Comparison of ENCODE assay signal across 1 cellular context in genomic region chr1:19067187-19067911, GRCh38.
TF ChIP-seq lines count a peak whose summit lies in the region.

No MANE protein-coding gene starts in this region.

TF ChIP-seq in H1, 55 proteins besides CTCF, POLR2A, EP300 and RAD21 (continued from another document):
- TF ChIP-seq ATF3 (IDR thresholded peaks at IDR 0.05; ENCODE audit: insufficient read depth, low read depth, low read length) (no peak), PHF8 (conservative IDR thresholded peaks at IDR 0.05; ENCODE audit: low read depth, low read length) (no peak), SIX5 (IDR thresholded peaks at IDR 0.05; ENCODE audit: low read depth, low read length) (no peak), TAF7 (optimal IDR thresholded peaks at IDR 0.05; ENCODE audit: borderline replicate concordance, low read depth, low read length) (no peak), TAF1 (IDR thresholded peaks at IDR 0.05; ENCODE audit: low read depth, low read length) (no peak), MAX (IDR thresholded peaks at IDR 0.05) (peak; percentile 63; the same call in 1 of the 2 replicates), KDM1A (IDR thresholded peaks at IDR 0.05; ENCODE audit: borderline replicate concordance, low read length) (peak; percentile 56; the same call in 1 of the 2 replicates)
TF ChIP-seq in H1: peak in this region for 4.
